Comparison of ENCODE assay signal across 1 cellular context in the genomic region with DNA sequence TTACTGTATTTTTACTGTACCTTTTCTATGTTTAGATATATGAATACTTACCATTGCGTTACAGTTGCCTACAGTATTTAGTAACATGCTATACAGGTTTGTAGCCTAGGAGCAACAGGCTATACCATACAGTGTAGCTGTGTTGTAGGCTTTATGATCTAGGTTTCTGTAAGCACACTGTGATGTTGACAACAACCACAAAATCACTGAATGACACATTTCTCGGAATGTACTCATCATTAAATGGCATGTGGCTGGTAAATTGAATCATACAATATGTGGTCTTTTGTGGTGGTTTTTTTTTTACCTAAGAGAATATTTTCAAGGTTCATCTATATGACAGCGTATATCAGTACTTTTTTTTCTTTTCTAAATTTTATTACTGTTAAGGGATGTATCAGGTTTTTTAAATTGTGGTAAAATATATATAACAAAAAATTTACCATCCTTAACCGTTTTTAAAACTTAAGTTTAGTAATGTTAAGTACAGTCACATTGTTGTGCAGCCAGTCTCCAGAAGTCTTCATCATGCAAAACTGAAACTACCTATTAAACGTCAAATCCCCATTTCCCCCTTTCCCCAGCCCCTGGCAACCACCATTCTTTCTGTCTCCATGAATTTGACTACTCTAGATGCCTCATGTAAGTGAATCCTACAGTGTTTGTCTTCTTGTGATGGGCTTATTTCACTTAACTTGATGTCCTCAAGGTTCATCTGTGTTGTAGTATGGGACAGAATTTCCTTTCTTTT.
TF ChIP-seq lines count a peak whose summit lies in the region.

No MANE protein-coding gene starts in this region.

TF ChIP-seq in IMR-90, 13 proteins besides CTCF, POLR2A, EP300 and RAD21 (continued from another document):
- TF ChIP-seq MAFK (IDR thresholded peaks at IDR 0.05; ENCODE audit: low read depth, low read length) (no peak), CHD1 (IDR thresholded peaks at IDR 0.05; ENCODE audit: low read depth, low read length) (no peak)
